In genomic region chr3:141840737-141841544, GRCh38 we compare ENCODE assay signal across 12 cellular contexts. TPM values are rescaled to one million over a fixed set of nuclear protein-coding genes. Genes with fewer than 3 reads are reported as not detected.
DNase-seq lines count a peak whose midpoint lies in the region; ATAC-seq and TF ChIP-seq lines count a peak whose summit lies in the region.
"Had no signal": no experiment of that assay in that cellular context is flagged by ENCODE, and none has a peak within 500 bp of the region (broad histone marks: within the 10 kb centered on the region; RNA-seq: fewer than 3 reads in every experiment).

No MANE protein-coding gene starts in this region.

- no peak overlapping the region for H3K9ac ChIP-seq in mesendoderm (ENCODE audit: low read length)

- TF ChIP-seq CTCF in brain microvascular endothelial cell (IDR thresholded peaks at IDR 0.05; ENCODE audit: low read depth, low read length, missing control alignments) (no peak), Peyer's patch (IDR thresholded peaks at IDR 0.05) (no peak)

- no peak overlapping the region for H4K8ac ChIP-seq in mesendoderm (ENCODE audit: low read depth, low read length)

- no peak overlapping the region for H3K23ac ChIP-seq in mesendoderm (ENCODE audit: low read length)

- no peak overlapping the region for H3K27ac ChIP-seq in brain microvascular endothelial cell
- no peak overlapping the region for H3K27ac ChIP-seq in mesendoderm (ENCODE audit: low read depth, low read length)
- H3K27ac ChIP-seq in Peyer's patch: no peak overlapping the region

- no peak overlapping the region for H3K4me2 ChIP-seq in mesendoderm (ENCODE audit: low read length)

- no peak overlapping the region for H2AK5ac ChIP-seq in mesendoderm (ENCODE audit: low read length)

- no peak overlapping the region for H4K5ac ChIP-seq in mesendoderm (ENCODE audit: low read length)

- ATAC-seq in GM21723 (IDR thresholded peaks at IDR 0.05; ENCODE audit: unreplicated experiment): no peak
- ATAC-seq: gastroesophageal sphincter had no signal

- no peak for TF ChIP-seq POLR2A in Peyer's patch (IDR thresholded peaks at IDR 0.05)

- H2BK120ac ChIP-seq in mesendoderm (ENCODE audit: low read depth, low read length): no peak overlapping the region

- no peaks in the 10 kb centered on the region for H3K27me3 ChIP-seq in brain microvascular endothelial cell (replicated peaks)
- H3K27me3 ChIP-seq in mesendoderm (ENCODE audit: insufficient read depth, low read length, poor library complexity): no peaks in the 10 kb centered on the region
- H3K27me3 ChIP-seq in Peyer's patch: no peaks in the 10 kb centered on the region
- H3K27me3 ChIP-seq: gastroesophageal sphincter had no signal

- intact Hi-C loops in posterior vena cava (cut with DNase I): no loop called here

- H3K4me3 ChIP-seq in brain microvascular endothelial cell (ENCODE audit: low read depth, low read length) (no peak overlapping the region), mesendoderm (ENCODE audit: low read length) (no peak overlapping the region), Peyer's patch (no peak overlapping the region)
- H3K4me3 ChIP-seq: gastroesophageal sphincter had no signal

- WGBS in mesendoderm (ENCODE audit: extremely low coverage, insufficient coverage, low lambda C conversion rate): no CpG with 5 or more reads among the region's 6 CpGs

- in situ Hi-C loops in brain microvascular endothelial cell (cut with HindIII; ENCODE audit: low pct_ligation_motif_present, low sequenced_read_pairs): no loop called here

- no peaks in the 10 kb centered on the region for H3K79me2 ChIP-seq in mesendoderm (ENCODE audit: control insufficient read depth, insufficient read depth, low read length)

- H3K4ac ChIP-seq in mesendoderm (ENCODE audit: low read depth, low read length): no peak overlapping the region

- H3K9me3 ChIP-seq in Peyer's patch: no peaks in the 10 kb centered on the region
- H3K9me3 ChIP-seq: gastroesophageal sphincter had no signal

- H2BK15ac ChIP-seq in mesendoderm (replicated peaks; ENCODE audit: low read depth): no peak overlapping the region

- H3K79me1 ChIP-seq in mesendoderm (ENCODE audit: low read length): no peaks in the 10 kb centered on the region

- no peaks in the 10 kb centered on the region for H3K36me3 ChIP-seq in brain microvascular endothelial cell (replicated peaks)
- no peaks in the 10 kb centered on the region for H3K36me3 ChIP-seq in mesendoderm (ENCODE audit: control insufficient read depth, insufficient read depth, low read length)
- no peaks in the 10 kb centered on the region for H3K36me3 ChIP-seq in Peyer's patch
- H3K36me3 ChIP-seq: gastroesophageal sphincter had no signal

- no peak overlapping the region for H3K56ac ChIP-seq in mesendoderm (ENCODE audit: low read length)

- no peak overlapping the region for H3K18ac ChIP-seq in mesendoderm (ENCODE audit: low read length)

- DNase-seq in ELR (ENCODE audit: low read depth) (peak; percentile 60), HT1080 (ENCODE audit: low read depth) (peak; percentile 98), brain microvascular endothelial cell (peak; percentile 17), mesendoderm (peak; percentile 25), posterior vena cava (ENCODE audit: low spot score) (no peak), Peyer's patch (no peak)
- DNase-seq: caudate nucleus, DMS153, Kasumi-1, NCI-H446 treated with DMSO at 0.1 percent for 48 hours had no signal

- no peak overlapping the region for H2BK5ac ChIP-seq in mesendoderm (ENCODE audit: low read length)

- H3K4me1 ChIP-seq in mesendoderm (ENCODE audit: control insufficient read depth, low read depth, low read length) (no peaks in the 10 kb centered on the region), Peyer's patch (no peaks in the 10 kb centered on the region)
- H3K4me1 ChIP-seq: gastroesophageal sphincter had no signal

RNA-seq across cellular contexts. Expression of gene ATP1B3, which starts 35.5 kb away (rescaled TPM):
- 75.3 and 119 TPM in 2 replicates for total RNA-seq in HT1080 (2014; rRNA removed; shearing (Covaris generic))
- 201 and 218 TPM in 2 replicates for polyA plus RNA-seq in HT1080 (2015; cell fraction: cytosol; rRNA removed)
- polyA plus RNA-seq in HT1080 (2015; cell fraction: nucleus; rRNA removed): 196 and 213 TPM in 2 replicates
- polyA plus RNA-seq in mesendoderm (2013, experiment 1 of 2): 161 TPM
- polyA plus RNA-seq in mesendoderm (2013, experiment 2 of 2): 155 TPM
- total RNA-seq in posterior vena cava (100 to 1,000 TPM; 119 to 127 TPM), Peyer's patch (100 to 1,000 TPM in 3 of 4 donors, 10 to 100 TPM in 1; 48.7 to 270 (median 228) TPM)

Comparison
In these comparisons a context has a peak if more than half of its experiments do, and no peak if none do; other contexts are left out.
1. DNase-seq: peak in ELR (single experiment), HT1080 (single experiment), brain microvascular endothelial cell (single experiment) and mesendoderm (single experiment); none in posterior vena cava (single experiment) and Peyer's patch (0 of 3).